In genomic region chr6:166970776-166971175, GRCh38 we compare ENCODE assay signal across 24 cellular contexts.
"Had no signal": no experiment of that assay in that cellular context is flagged by ENCODE, and none has a peak within 500 bp of the region (broad histone marks: within the 10 kb centered on the region; RNA-seq: fewer than 3 reads in every experiment).

No MANE protein-coding gene starts in this region.

- H3K4me3 ChIP-seq: breast epithelium, Peyer's patch, SJCRH30 had no signal

- H3K9ac ChIP-seq: SK-N-SH had no signal

- H3K36me3 ChIP-seq: breast epithelium, Peyer's patch, SJCRH30 had no signal

- H3K27me3 ChIP-seq: breast epithelium, Peyer's patch, SJCRH30 had no signal

- H3K27ac Mint-ChIP-seq: activated B cell treated with CpG ODN at 0.5 μM for 24 hours; activated naive CD8-positive, alpha-beta T cell treated with anti-CD3 and anti-CD28 coated beads, Interleukin-2, amount 10 ng/mL, durations not matched to agents 7 days and 5 days had no signal

- H3K9me3 ChIP-seq: breast epithelium, Peyer's patch had no signal

- H3K9me3 Mint-ChIP-seq: activated B cell treated with CpG ODN at 0.5 μM for 24 hours had no signal

- H3K27me3 Mint-ChIP-seq: activated B cell treated with CpG ODN at 0.5 μM for 24 hours; activated CD4-positive, alpha-beta T cell treated with anti-CD3 and anti-CD28 coated beads, Interleukin-2, amount 10 ng/mL, durations not matched to agents 24 days and 14 days; activated naive CD8-positive, alpha-beta T cell treated with anti-CD3 and anti-CD28 coated beads, Interleukin-2, amount 10 ng/mL, durations not matched to agents 7 days and 5 days had no signal

- H3K4me1 ChIP-seq: breast epithelium, Peyer's patch, SJCRH30 had no signal

- DNase-seq: activated B cell treated with CpG ODN at 0.5 μM for 24 hours; activated CD4-positive, alpha-beta T cell treated with anti-CD3 and anti-CD28 coated beads for 1 hour; activated CD4-positive, alpha-beta T cell treated with anti-CD3 and anti-CD28 coated beads, Interleukin-2, amount 10 ng/mL, durations not matched to agents 24 days and 14 days; activated CD4-positive, alpha-beta T cell treated with anti-CD3 and anti-CD28 coated beads, Interleukin-2, amount 50 U/mL, for 48 hours; activated CD8-positive, alpha-beta memory T cell treated with anti-CD3 and anti-CD28 coated beads for 24 hours; activated naive CD8-positive, alpha-beta T cell treated with anti-CD3 and anti-CD28 coated beads, Interleukin-2, amount 10 ng/mL, durations not matched to agents 7 days and 5 days; activated T-cell treated with anti-CD3 and anti-CD28 coated beads for 4 hours; activated T-cell treated with anti-CD3 and anti-CD28 coated beads, Interleukin-2, amount 50 U/mL, for 48 hours; aorta; caudate nucleus; KG1; NCI-H1092; NCI-H1417; NCI-H1930; NCI-H510A treated with DMSO at 0.1 percent for 48 hours; NCI-H69; Peyer's patch; Right ventricle myocardium superior; SJCRH30; SK-N-SH; T-helper 2 cell; T1000 had no signal

- H3K4me3 Mint-ChIP-seq: activated B cell treated with CpG ODN at 0.5 μM for 24 hours; activated naive CD8-positive, alpha-beta T cell treated with anti-CD3 and anti-CD28 coated beads, Interleukin-2, amount 10 ng/mL, durations not matched to agents 7 days and 5 days had no signal

- H3K27ac ChIP-seq: breast epithelium, Peyer's patch, RWPE1, SJCRH30 had no signal
